In the genomic region with DNA sequence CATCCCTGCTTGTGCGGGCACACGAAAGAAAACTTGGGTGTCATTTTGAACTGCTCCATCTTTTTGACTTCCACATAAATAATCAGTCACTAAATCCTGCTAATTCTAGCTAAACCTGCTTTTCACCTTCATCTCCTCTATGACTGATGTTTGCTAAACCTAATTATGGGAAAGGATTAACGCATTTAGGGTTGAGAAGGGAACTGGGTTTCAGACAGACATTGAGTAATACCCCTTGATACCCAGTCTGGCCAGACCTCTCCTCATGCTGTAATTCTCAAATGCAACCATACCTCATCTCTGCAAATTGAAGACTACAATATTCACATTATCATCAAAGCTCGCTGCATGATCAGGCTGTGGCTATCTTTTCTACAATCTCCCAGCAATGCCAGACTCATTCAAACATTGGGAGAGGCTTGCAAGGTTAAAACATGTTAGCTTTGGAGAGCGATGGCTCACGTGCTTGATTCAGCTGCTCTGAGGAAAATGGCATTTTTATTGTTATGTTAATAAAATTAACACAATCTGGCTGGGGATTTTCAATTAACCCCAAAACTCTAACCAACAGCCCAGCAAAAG, we compare ENCODE assay signal across 1 cellular context.
TF ChIP-seq lines count a peak whose summit lies in the region.

No MANE protein-coding gene starts in this region.

TF ChIP-seq in WTC11, 78 proteins besides CTCF, POLR2A, EP300 and RAD21 (continued from another document):
- TF ChIP-seq, protein P1, sequence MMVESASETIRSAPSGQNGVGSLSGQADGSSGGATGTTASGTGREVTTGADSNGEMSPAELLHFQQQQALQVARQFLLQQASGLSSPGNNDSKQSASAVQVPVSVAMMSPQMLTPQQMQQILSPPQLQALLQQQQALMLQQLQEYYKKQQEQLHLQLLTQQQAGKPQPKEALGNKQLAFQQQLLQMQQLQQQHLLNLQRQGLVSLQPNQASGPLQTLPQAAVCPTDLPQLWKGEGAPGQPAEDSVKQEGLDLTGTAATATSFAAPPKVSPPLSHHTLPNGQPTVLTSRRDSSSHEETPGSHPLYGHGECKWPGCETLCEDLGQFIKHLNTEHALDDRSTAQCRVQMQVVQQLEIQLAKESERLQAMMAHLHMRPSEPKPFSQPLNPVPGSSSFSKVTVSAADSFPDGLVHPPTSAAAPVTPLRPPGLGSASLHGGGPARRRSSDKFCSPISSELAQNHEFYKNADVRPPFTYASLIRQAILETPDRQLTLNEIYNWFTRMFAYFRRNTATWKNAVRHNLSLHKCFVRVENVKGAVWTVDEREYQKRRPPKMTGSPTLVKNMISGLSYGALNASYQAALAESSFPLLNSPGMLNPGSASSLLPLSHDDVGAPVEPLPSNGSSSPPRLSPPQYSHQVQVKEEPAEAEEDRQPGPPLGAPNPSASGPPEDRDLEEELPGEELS (CRISPR knock-in tag; IDR thresholded peaks at IDR 0.05) = no peak
- TF ChIP-seq JAZF1 (CRISPR knock-in tag; IDR thresholded peaks at IDR 0.05) (no peak), MYBL2 (CRISPR knock-in tag; IDR thresholded peaks at IDR 0.05) (no peak), ATF1 (CRISPR knock-in tag; IDR thresholded peaks at IDR 0.05) (no peak), SOX15 (CRISPR knock-in tag; IDR thresholded peaks at IDR 0.05) (no peak)
TF ChIP-seq in WTC11: peak in this region for 0.
